ENCODE assay signal across 8 cellular contexts in genomic region chr3:198096015-198096414, GRCh38.
"Had no signal": no experiment of that assay in that cellular context is flagged by ENCODE, and none has a peak within 500 bp of the region (broad histone marks: within the 10 kb centered on the region; RNA-seq: fewer than 3 reads in every experiment).

No MANE protein-coding gene starts in this region.

- H3K4me2 ChIP-seq: GM23338 had no signal

- DNase-seq: GM23248, GOT3, H7, H9, HCEC 1CT, HFFc6 had no signal

- H3K27ac Mint-ChIP-seq: GM23338, H9, HFFc6 had no signal

- H3K36me3 ChIP-seq: HAP-1 had no signal

- H3K4me1 ChIP-seq: HAP-1 had no signal

- H3K4me3 ChIP-seq: GM23248, GM23338, HAP-1 had no signal

- H3K4me3 Mint-ChIP-seq: GM23338, H9, HFFc6 had no signal

- H3K9ac ChIP-seq: GM23248 had no signal

- H2AFZ ChIP-seq: GM23248, GM23338 had no signal

- H3K27ac ChIP-seq: GM23248 had no signal

- H3K9me3 ChIP-seq: HAP-1 had no signal

- H3K9me3 Mint-ChIP-seq: H9, HFFc6 had no signal

- H3K4me1 Mint-ChIP-seq: GM23338, H9 had no signal
